ENCODE assay signal across 1 cellular context in the genomic region with DNA sequence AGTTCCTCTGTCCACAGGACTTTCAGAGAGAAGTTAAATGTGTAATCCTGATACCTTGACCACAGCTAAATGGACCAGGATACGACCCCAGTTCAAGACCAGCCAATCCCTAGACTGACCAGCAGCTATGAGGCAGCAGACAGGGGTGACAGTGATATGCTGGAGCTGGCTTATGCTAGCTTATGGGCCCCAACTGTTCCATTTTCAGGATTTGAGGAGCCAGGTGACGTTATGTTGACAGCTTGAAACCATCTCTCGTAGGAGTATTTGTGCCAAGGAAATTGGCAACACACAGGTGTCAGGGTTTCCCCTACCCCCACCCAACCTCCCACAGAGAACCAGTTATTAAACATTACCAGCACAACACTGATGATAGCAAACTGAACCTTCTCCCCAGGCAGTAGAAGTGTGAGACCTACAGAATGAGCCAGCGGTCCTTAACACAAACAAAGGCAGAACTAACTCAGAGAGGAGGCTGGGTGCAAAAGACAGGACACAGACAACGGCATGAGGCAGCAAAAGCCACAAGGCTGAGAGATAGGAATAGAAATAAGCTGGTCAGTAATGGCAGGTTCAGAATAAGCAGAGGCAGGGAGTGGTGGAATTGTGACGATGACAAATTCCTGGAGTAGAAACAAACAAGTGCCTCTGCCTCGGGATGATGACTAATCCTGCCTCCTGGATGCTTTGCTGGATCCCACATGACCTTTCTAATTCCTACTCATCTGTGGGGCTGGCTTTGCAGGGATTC.
TF ChIP-seq lines count a peak whose summit lies in the region.

No MANE protein-coding gene starts in this region.

TF ChIP-seq in GM23338, 12 proteins besides CTCF, POLR2A, EP300 and RAD21 (continued from another document):
- TF ChIP-seq ZNF462 (CRISPR knock-in tag; IDR thresholded peaks at IDR 0.05) = no peak
- no peak for TF ChIP-seq ZNF114 (CRISPR knock-in tag; IDR thresholded peaks at IDR 0.05)
- TF ChIP-seq JUNB (IDR thresholded peaks at IDR 0.05; ENCODE audit: unreplicated experiment) = no peak
- TF ChIP-seq STAT1 (IDR thresholded peaks at IDR 0.05; ENCODE audit: unreplicated experiment) = no peak
- TF ChIP-seq, protein P1, sequence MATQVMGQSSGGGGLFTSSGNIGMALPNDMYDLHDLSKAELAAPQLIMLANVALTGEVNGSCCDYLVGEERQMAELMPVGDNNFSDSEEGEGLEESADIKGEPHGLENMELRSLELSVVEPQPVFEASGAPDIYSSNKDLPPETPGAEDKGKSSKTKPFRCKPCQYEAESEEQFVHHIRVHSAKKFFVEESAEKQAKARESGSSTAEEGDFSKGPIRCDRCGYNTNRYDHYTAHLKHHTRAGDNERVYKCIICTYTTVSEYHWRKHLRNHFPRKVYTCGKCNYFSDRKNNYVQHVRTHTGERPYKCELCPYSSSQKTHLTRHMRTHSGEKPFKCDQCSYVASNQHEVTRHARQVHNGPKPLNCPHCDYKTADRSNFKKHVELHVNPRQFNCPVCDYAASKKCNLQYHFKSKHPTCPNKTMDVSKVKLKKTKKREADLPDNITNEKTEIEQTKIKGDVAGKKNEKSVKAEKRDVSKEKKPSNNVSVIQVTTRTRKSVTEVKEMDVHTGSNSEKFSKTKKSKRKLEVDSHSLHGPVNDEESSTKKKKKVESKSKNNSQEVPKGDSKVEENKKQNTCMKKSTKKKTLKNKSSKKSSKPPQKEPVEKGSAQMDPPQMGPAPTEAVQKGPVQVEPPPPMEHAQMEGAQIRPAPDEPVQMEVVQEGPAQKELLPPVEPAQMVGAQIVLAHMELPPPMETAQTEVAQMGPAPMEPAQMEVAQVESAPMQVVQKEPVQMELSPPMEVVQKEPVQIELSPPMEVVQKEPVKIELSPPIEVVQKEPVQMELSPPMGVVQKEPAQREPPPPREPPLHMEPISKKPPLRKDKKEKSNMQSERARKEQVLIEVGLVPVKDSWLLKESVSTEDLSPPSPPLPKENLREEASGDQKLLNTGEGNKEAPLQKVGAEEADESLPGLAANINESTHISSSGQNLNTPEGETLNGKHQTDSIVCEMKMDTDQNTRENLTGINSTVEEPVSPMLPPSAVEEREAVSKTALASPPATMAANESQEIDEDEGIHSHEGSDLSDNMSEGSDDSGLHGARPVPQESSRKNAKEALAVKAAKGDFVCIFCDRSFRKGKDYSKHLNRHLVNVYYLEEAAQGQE (IDR thresholded peaks at IDR 0.05; ENCODE audit: unreplicated experiment) = no peak
- TF ChIP-seq EZH2 (IDR thresholded peaks at IDR 0.05; ENCODE audit: low read depth, unreplicated experiment) = no peak
- no peak for TF ChIP-seq ZNF331 (CRISPR knock-in tag; IDR thresholded peaks at IDR 0.05; ENCODE audit: low read depth)
TF ChIP-seq in GM23338: peak in this region for 0.
